15 cellular contexts compared by ENCODE assay signal in genomic region chr6:33824461-33825154, GRCh38. TPM values are rescaled to one million over a fixed set of nuclear protein-coding genes. Genes with fewer than 3 reads are reported as not detected.
DNase-seq lines count a peak whose midpoint lies in the region; ATAC-seq and TF ChIP-seq lines count a peak whose summit lies in the region.
"Had no signal": no experiment of that assay in that cellular context is flagged by ENCODE, and none has a peak within 500 bp of the region (broad histone marks: within the 10 kb centered on the region; RNA-seq: fewer than 3 reads in every experiment).

No MANE protein-coding gene starts in this region.

- H2BK120ac ChIP-seq in neuronal stem cell (ENCODE audit: low read depth, low read length), result no peak overlapping the region

- H3K18ac ChIP-seq in neuronal stem cell (ENCODE audit: low read length), result peak overlapping the region; percentile 28

- POLR2A ChIA-PET in Panc1 (lab: Charles Lee), result no interaction called here

- no peaks in the 10 kb centered on the region for H3K9me3 ChIP-seq in Panc1 (ENCODE audit: control insufficient read depth, insufficient read depth, low read depth, low read length)
- H3K9me3 ChIP-seq in fibroblast of lung (ENCODE audit: control insufficient read depth, insufficient read depth, low read depth, low read length), result no peaks in the 10 kb centered on the region
- H3K9me3 ChIP-seq in neuronal stem cell (replicated peaks in 1 of 2; ENCODE audit: control insufficient read depth in 2 of 2, insufficient read depth in 1 of 2, low read depth in 1 of 2, low read length in 2 of 2), result no peaks in the 10 kb centered on the region
- no peaks in the 10 kb centered on the region for H3K9me3 ChIP-seq in Karpas-422 (ENCODE audit: low read length)

- no peak overlapping the region for H2BK12ac ChIP-seq in neuronal stem cell (ENCODE audit: low read length)

- peaks cover 29% of the 10 kb centered on the region for H3K4me1 ChIP-seq in Panc1 (ENCODE audit: control insufficient read depth, insufficient read depth, low read length)
- H3K4me1 ChIP-seq in fibroblast of lung (ENCODE audit: control insufficient read depth, extremely low read depth, insufficient read depth, low read length), result no peaks in the 10 kb centered on the region
- peaks cover 2 to 18% of the 10 kb centered on the region in 2 donors for H3K4me1 ChIP-seq in neuronal stem cell (ENCODE audit: control insufficient read depth in 2 of 2, insufficient read depth in 1 of 2, low read depth in 1 of 2, low read length in 2 of 2)
- no peaks in the 10 kb centered on the region for H3K4me1 ChIP-seq in Karpas-422 (ENCODE audit: low read length)

- DNase-seq in DMS79 (lab: John Stamatoyannopoulos, UW), result peak; percentile 59
- no peak for DNase-seq in Panc1 (ENCODE audit: low read depth, low spot score)
- peak in 1 of 2 donors; percentile 33 for DNase-seq in fibroblast of lung (ENCODE audit: low read depth in 2 of 2)
- DNase-seq in neuronal stem cell (ENCODE audit: low spot score), result no peak
- DNase-seq in GM13976 (ENCODE audit: low spot score), result no peak
- no peak for DNase-seq in activated CD8-positive, alpha-beta memory T cell treated with anti-CD3 and anti-CD28 coated beads, Interleukin-2, amount 50 U/mL, for 4 hours
- DNase-seq in AG08395 (ENCODE audit: low spot score), result no peak
- DNase-seq in Karpas-422, result no peak
- DNase-seq: C1 segment of cervical spinal cord, kidney glomerular epithelial cell, NCI-H1694 treated with DMSO at 0.1 percent for 48 hours had no signal

- in situ Hi-C loops in Panc1 (cut with HindIII; ENCODE audit: low pct_unique_long_range_greater_than_20kb, low sequenced_read_pairs), result no loop called here
- in situ Hi-C loops in GM13976 (cut with MboI; ENCODE audit: low sequenced_read_pairs, unreplicated experiment), result no loop called here

- WGBS in neuronal stem cell (ENCODE audit: extremely low coverage in 2 of 2, insufficient read length in 2 of 2, insufficient replicate concordance in 1 of 2), 2 donors, result no CpG with 5 or more reads among the region's 15 CpGs

- H2AK5ac ChIP-seq in neuronal stem cell (ENCODE audit: low read depth, low read length), result peak overlapping the region; percentile 92

- no peaks in the 10 kb centered on the region for H3K36me3 ChIP-seq in Panc1 (ENCODE audit: control insufficient read depth, insufficient read depth, low read length)
- no peaks in the 10 kb centered on the region for H3K36me3 ChIP-seq in fibroblast of lung (ENCODE audit: control insufficient read depth, insufficient read depth, low read length)
- H3K36me3 ChIP-seq in neuronal stem cell (replicated peaks in 1 of 2; ENCODE audit: control insufficient read depth in 2 of 2, insufficient read depth in 2 of 2, low read length in 2 of 2), result no peaks in the 10 kb centered on the region
- no peaks in the 10 kb centered on the region for H3K36me3 ChIP-seq in Karpas-422 (ENCODE audit: insufficient read depth, low read length)

- H3K79me2 ChIP-seq in fibroblast of lung (ENCODE audit: control insufficient read depth, insufficient read depth, low read length) (no peaks in the 10 kb centered on the region), Karpas-422 (ENCODE audit: low read length) (no peaks in the 10 kb centered on the region)

- CTCF ChIA-PET in Panc1 (lab: Charles Lee), result no interaction called here

- no peaks in the 10 kb centered on the region for H3K79me1 ChIP-seq in neuronal stem cell (ENCODE audit: low read depth, low read length)

- no peak overlapping the region for H3K14ac ChIP-seq in neuronal stem cell (ENCODE audit: low read length)

- H2BK5ac ChIP-seq in neuronal stem cell (ENCODE audit: low read length), result no peak overlapping the region

- intact Hi-C loops in Panc1 (cut with micrococcal nuclease; ENCODE audit: unreplicated experiment), result no loop called here

- peak overlapping the region; percentile 51 for H2BK15ac ChIP-seq in neuronal stem cell (ENCODE audit: low read length)

- H3K27me3 ChIP-seq in Panc1 (ENCODE audit: control insufficient read depth, insufficient read depth, low read length) (no peaks in the 10 kb centered on the region), fibroblast of lung (ENCODE audit: control insufficient read depth, insufficient read depth, low read length) (peaks cover 18% of the 10 kb centered on the region), neuronal stem cell (ENCODE audit: control insufficient read depth in 3 of 3, insufficient read depth in 3 of 3, low read depth in 1 of 3, low read length in 3 of 3) (peaks cover 0 to 32% (median 2%) of the 10 kb centered on the region in 3 experiments), Karpas-422 (ENCODE audit: low read length) (no peaks in the 10 kb centered on the region)

- H3K23ac ChIP-seq in neuronal stem cell (ENCODE audit: low read depth, low read length, poor library complexity), result no peak overlapping the region

- no peak overlapping the region for H4K91ac ChIP-seq in neuronal stem cell (ENCODE audit: low read depth, low read length, poor library complexity)

- H3K4me2 ChIP-seq in fibroblast of lung (ENCODE audit: extremely low read depth, insufficient read depth, low read length) (no peak overlapping the region), neuronal stem cell (ENCODE audit: insufficient read depth, low read length, poor library complexity, severe bottlenecking) (no peak overlapping the region), Karpas-422 (ENCODE audit: low read depth, low read length, poor library complexity, severe bottlenecking) (no peak overlapping the region)

- H4K20me1 ChIP-seq in fibroblast of lung (ENCODE audit: control insufficient read depth, extremely low read depth, insufficient read depth, low read length) (no peaks in the 10 kb centered on the region), Karpas-422 (ENCODE audit: insufficient read depth, low read depth, low read length) (0 out of 2 replicates have a peak, but pooled peaks cover 3% of the 10 kb centered on the region)

- H3K9me2 ChIP-seq in Karpas-422 (replicated peaks; ENCODE audit: insufficient read depth, low read length), result no peaks in the 10 kb centered on the region

- no peak overlapping the region for H4K8ac ChIP-seq in neuronal stem cell (ENCODE audit: low read depth, low read length)

- no peak overlapping the region for H3K9ac ChIP-seq in fibroblast of lung (ENCODE audit: insufficient read depth, low read length)
- no peak overlapping the region for H3K9ac ChIP-seq in neuronal stem cell (ENCODE audit: low read depth, low read length, poor library complexity)
- H3K9ac ChIP-seq in Karpas-422 (ENCODE audit: low read length), result no peak overlapping the region

- H2AFZ ChIP-seq in fibroblast of lung (ENCODE audit: low read length) (peak overlapping the region; percentile 57), neuronal stem cell (ENCODE audit: low read length) (peak overlapping the region; percentile 68), Karpas-422 (ENCODE audit: low read length) (no peak overlapping the region)

- BruUV-seq in Panc1 (replicated peaks; lab: Mats Ljungman, UMichigan), result no TSS peak

- TF ChIP-seq CTCF in Panc1 (IDR thresholded peaks at IDR 0.05) (no peak), fibroblast of lung (conservative IDR thresholded peaks at IDR 0.05 in 1 of 2, IDR thresholded peaks at IDR 0.05 in 1 of 2; ENCODE audit: low read depth in 1 of 2, low read length in 2 of 2) (no peak), GM13976 (IDR thresholded peaks at IDR 0.05; ENCODE audit: borderline replicate concordance, control extremely low read depth, extremely low read depth, insufficient read depth, missing control alignments) (no peak)

- no peak overlapping the region for H3K4ac ChIP-seq in neuronal stem cell (ENCODE audit: low read length)

- H3K27ac ChIP-seq in Panc1 (ENCODE audit: low read length) (peak overlapping the region; percentile 42; the same call in 1 of the 2 replicates), fibroblast of lung (ENCODE audit: insufficient read depth, low read length) (no peak overlapping the region), neuronal stem cell (replicated peaks; ENCODE audit: low read length) (no peak overlapping the region), Karpas-422 (ENCODE audit: low read length) (no peak overlapping the region)

- H3K4me3 ChIP-seq in Panc1 (ENCODE audit: low read depth in 2 of 2, low read length in 2 of 2) (peak overlapping the region in 1 of 2 experiments; percentile 18; a peak in 1 of 4 replicates), fibroblast of lung (replicated peaks in 1 of 4; ENCODE audit: control extremely low read depth in 1 of 4, insufficient read depth in 1 of 4, low read depth in 3 of 4, low read length in 4 of 4) (no peak overlapping the region), neuronal stem cell (ENCODE audit: low read length in 2 of 2) (no peak overlapping the region), Karpas-422 (ENCODE audit: low read length) (no peak overlapping the region)

- peak; percentile 14; the same call in 1 of the 2 replicates for ATAC-seq in Panc1

RNA-seq across cellular contexts. Expression of gene MLN, which starts 20.8 kb away (rescaled TPM):
- total RNA-seq in Panc1 (2021; ENCODE audit: unreplicated experiment), result not detected
- polyA plus RNA-seq in Panc1 (2012; ENCODE audit: insufficient read length), result not detected
- not detected in 2 replicates for total RNA-seq in fibroblast of lung
- not detected in 2 replicates for polyA plus RNA-seq in fibroblast of lung
- not detected in 2 replicates for polyA plus RNA-seq in fibroblast of lung (2012)
- not detected in 2 replicates for polyA minus RNA-seq in fibroblast of lung (ENCODE audit: low replicate concordance)
- polyA plus RNA-seq in neuronal stem cell (2013, experiment 1 of 2), result not detected
- polyA plus RNA-seq in neuronal stem cell (2013, experiment 2 of 2), result not detected
- not detected in 2 replicates for total RNA-seq in Karpas-422 (2014; rRNA removed; shearing (Covaris generic); ENCODE audit: low replicate concordance)
- total RNA-seq: HT-29, OCI-LY7, urinary bladder had no signal
- polyA plus RNA-seq: esophagus, urinary bladder had no signal

RNA-seq across cellular contexts. Expression of gene LEMD2, which starts 35.7 kb away (rescaled TPM):
- total RNA-seq in Panc1 (2021; ENCODE audit: unreplicated experiment), result 89.8 TPM
- polyA plus RNA-seq in Panc1 (2012; ENCODE audit: insufficient read length), result 75.3 TPM
- 51.9 and 61.9 TPM in 2 replicates for total RNA-seq in fibroblast of lung
- 23.6 and 25.7 TPM in 2 replicates for polyA plus RNA-seq in fibroblast of lung
- 30.3 and 32.5 TPM in 2 replicates for polyA plus RNA-seq in fibroblast of lung (2012)
- 61.3 and 93.7 TPM in 2 replicates for polyA minus RNA-seq in fibroblast of lung (ENCODE audit: low replicate concordance)
- 30.6 TPM for polyA plus RNA-seq in neuronal stem cell (2013, experiment 1 of 2)
- 30.2 TPM for polyA plus RNA-seq in neuronal stem cell (2013, experiment 2 of 2)
- 32.8 and 42.1 TPM in 2 replicates for total RNA-seq in Karpas-422 (2014; rRNA removed; shearing (Covaris generic); ENCODE audit: low replicate concordance)
